Comparison of ENCODE assay signal across 23 cellular contexts in the genomic region with DNA sequence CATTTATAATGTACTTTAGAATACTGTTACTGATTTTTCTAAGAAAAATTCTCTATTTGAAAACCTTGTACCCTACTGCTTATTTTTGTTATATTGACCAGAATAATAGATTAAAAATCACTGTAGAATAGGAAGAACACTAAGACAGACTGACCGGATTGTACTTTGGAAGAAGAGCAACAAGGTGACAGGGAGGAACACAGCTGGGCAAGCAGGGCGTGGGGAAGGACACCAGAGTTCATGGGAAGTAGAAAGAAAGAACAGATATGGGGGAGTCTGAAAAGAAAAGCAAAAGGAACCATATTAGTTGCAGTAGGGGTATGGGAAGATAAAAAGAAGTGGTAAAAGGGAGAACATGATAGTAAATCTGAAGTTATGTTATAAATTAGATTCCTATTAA. TPM values are rescaled to one million over a fixed set of nuclear protein-coding genes. Genes with fewer than 3 reads are reported as not detected.
"Had no signal": no experiment of that assay in that cellular context is flagged by ENCODE, and none has a peak within 500 bp of the region (broad histone marks: within the 10 kb centered on the region; RNA-seq: fewer than 3 reads in every experiment).

No MANE protein-coding gene starts in this region.

- H3K36me3 Mint-ChIP-seq: naive B cell; stimulated activated memory B cell treated with anti-CD40 and anti-IgM and Interleukin-4, amounts not matched to agents 10 μg/mL and 1 μg/mL and 100 μg/mL, for 72 hours had no signal

- H3K9me3 ChIP-seq: heart left ventricle, prostate gland, right lobe of liver, spleen, tibial nerve, upper lobe of right lung, vagina had no signal

- H3K9me3 Mint-ChIP-seq: naive B cell; stimulated activated memory B cell treated with anti-CD40 and anti-IgM and Interleukin-4, amounts not matched to agents 10 μg/mL and 1 μg/mL and 100 μg/mL, for 72 hours; stimulated activated naive CD8-positive, alpha-beta T cell treated with anti-CD3 and anti-CD28 coated beads, Interleukin-15, Interleukin-2, amounts not matched to agents 100 ng/mL and 50 ng/mL, for 24 hours had no signal

- H3K27me3 Mint-ChIP-seq: stimulated activated memory B cell treated with anti-CD40 and anti-IgM and Interleukin-4, amounts not matched to agents 10 μg/mL and 1 μg/mL and 100 μg/mL, for 72 hours; stimulated activated naive CD8-positive, alpha-beta T cell treated with anti-CD3 and anti-CD28 coated beads, Interleukin-15, Interleukin-2, amounts not matched to agents 100 ng/mL and 50 ng/mL, for 24 hours had no signal

- H3K27ac Mint-ChIP-seq: naive B cell; stimulated activated memory B cell treated with anti-CD40 and anti-IgM and Interleukin-4, amounts not matched to agents 10 μg/mL and 1 μg/mL and 100 μg/mL, for 72 hours; stimulated activated naive CD8-positive, alpha-beta T cell treated with anti-CD3 and anti-CD28 coated beads, Interleukin-15, Interleukin-2, amounts not matched to agents 100 ng/mL and 50 ng/mL, for 24 hours had no signal

- H3K27ac ChIP-seq: coronary artery, heart left ventricle, parathyroid adenoma, prostate gland, right lobe of liver, spleen, tibial nerve, upper lobe of right lung, vagina had no signal

- H3K27me3 ChIP-seq: right lobe of liver, spleen, tibial nerve, upper lobe of right lung, vagina had no signal

- H3K9ac ChIP-seq: parathyroid adenoma had no signal

- ATAC-seq: heart left ventricle; left lobe of liver; right lobe of liver; stimulated activated memory B cell treated with anti-CD40 and anti-IgM and Interleukin-4, amounts not matched to agents 10 μg/mL and 1 μg/mL and 100 μg/mL, for 72 hours; upper lobe of right lung had no signal

- H3K4me1 ChIP-seq: heart left ventricle, parathyroid adenoma, prostate gland, right lobe of liver, spleen, tibial nerve, upper lobe of right lung, vagina had no signal

- DNase-seq: effector CD8-positive, alpha-beta T cell; heart left ventricle; hippocampal formation; kidney glomerular epithelial cell; mammary epithelial cell; midbrain; naive B cell; occipital lobe; retina; right lobe of liver; spleen; stimulated activated CD4-positive, alpha-beta T cell treated with anti-CD3 and anti-CD28 coated beads, Interleukin-15, amount 100 ng/mL, for 24 hours; stimulated activated CD4-positive, alpha-beta T cell treated with anti-CD3 and anti-CD28 coated beads, Interleukin-1b, Interleukin-23, amount 100 ng/mL, for 48 hours; stimulated activated CD4-positive, alpha-beta T cell treated with anti-CD3 and anti-CD28 coated beads, Interleukin-4, amount 100 ng/mL, for 24 hours; upper lobe of right lung had no signal

- H3K4me3 Mint-ChIP-seq: naive B cell; stimulated activated memory B cell treated with anti-CD40 and anti-IgM and Interleukin-4, amounts not matched to agents 10 μg/mL and 1 μg/mL and 100 μg/mL, for 72 hours; stimulated activated naive CD8-positive, alpha-beta T cell treated with anti-CD3 and anti-CD28 coated beads, Interleukin-15, Interleukin-2, amounts not matched to agents 100 ng/mL and 50 ng/mL, for 24 hours had no signal

- H3K4me1 Mint-ChIP-seq: naive B cell; stimulated activated memory B cell treated with anti-CD40 and anti-IgM and Interleukin-4, amounts not matched to agents 10 μg/mL and 1 μg/mL and 100 μg/mL, for 72 hours had no signal

- H3K4me3 ChIP-seq: coronary artery, heart left ventricle, prostate gland, right lobe of liver, spleen, tibial nerve, upper lobe of right lung, vagina had no signal

- H3K36me3 ChIP-seq: prostate gland, right lobe of liver, tibial nerve, upper lobe of right lung, vagina had no signal

- H2AFZ ChIP-seq: parathyroid adenoma had no signal

RNA-seq across cellular contexts. Expression of a gene that starts 38.6 kb away (rescaled TPM):
- polyA plus RNA-seq: mammary epithelial cell had no signal
